Comparison of ENCODE assay signal across 9 cellular contexts in the genomic region with DNA sequence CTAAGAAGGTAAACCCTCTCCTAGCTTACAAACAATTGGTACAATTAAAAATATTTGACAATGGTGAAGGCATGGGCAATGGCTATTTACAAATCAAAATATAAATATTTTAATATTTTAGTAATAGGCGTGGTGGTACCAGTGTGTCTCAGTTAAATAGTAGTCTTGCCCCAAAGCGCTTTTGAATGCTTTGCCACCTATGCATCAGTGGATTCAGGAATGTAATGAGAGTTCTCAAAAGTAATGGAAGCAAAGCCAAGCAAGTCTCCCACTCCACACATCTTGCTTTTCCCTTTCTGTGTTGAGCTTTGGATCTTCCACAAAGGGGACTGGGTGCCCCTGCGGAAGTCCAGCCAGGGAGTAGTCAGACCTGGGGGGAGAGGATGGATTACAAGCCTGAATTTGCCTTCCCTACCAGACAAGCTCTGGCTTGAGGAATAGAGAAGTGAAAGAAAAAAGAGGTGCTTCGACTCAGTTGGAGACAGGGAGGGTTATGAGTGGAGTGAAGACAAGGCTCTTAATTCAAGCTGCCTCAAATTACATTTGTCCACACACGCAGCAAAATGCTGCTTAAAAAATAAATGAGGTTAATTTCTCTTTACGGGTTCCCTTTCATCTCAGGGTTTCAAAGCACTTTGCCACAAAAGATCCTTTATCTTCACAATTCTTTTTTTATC. TPM values are rescaled to one million over a fixed set of nuclear protein-coding genes. Genes with fewer than 3 reads are reported as not detected.
DNase-seq lines count a peak whose midpoint lies in the region; ATAC-seq and TF ChIP-seq lines count a peak whose summit lies in the region.
"Had no signal": no experiment of that assay in that cellular context is flagged by ENCODE, and none has a peak within 500 bp of the region (broad histone marks: within the 10 kb centered on the region; RNA-seq: fewer than 3 reads in every experiment).

No MANE protein-coding gene starts in this region.

- peaks cover 3% of the 10 kb centered on the region for H3K27me3 Mint-ChIP-seq in WTC11 (ENCODE audit: low read depth)
- H3K27me3 Mint-ChIP-seq: activated naive CD4-positive, alpha-beta T cell treated with anti-CD3 and anti-CD28 coated beads, Interleukin-2, amount 50 U/mL, for 24 hours had no signal

- H3K27ac Mint-ChIP-seq in WTC11: peak overlapping the region; percentile 99
- H3K27ac Mint-ChIP-seq: activated naive CD4-positive, alpha-beta T cell treated with anti-CD3 and anti-CD28 coated beads, Interleukin-2, amount 50 U/mL, for 24 hours had no signal

- ATAC-seq in WTC11 (peak; percentile 14), GM21381 (IDR thresholded peaks at IDR 0.05; ENCODE audit: unreplicated experiment) (no peak)

- CTCF ChIA-PET in WTC11 (lab: Charles Lee): interaction anchor here (0.6 to 2.1 kb wide), 6 partner anchors 13 to 179 kb away, joined by 3 to 7 read pairs (median 3); a partner anchor contains a TSS

- POLR2A ChIA-PET in WTC11 (lab: Charles Lee): interaction anchor here (0.5 to 2.2 kb wide), 4 partner anchors 49 to 103 kb away, joined by 4 to 15 read pairs (median 7); a partner anchor contains a TSS

- no peaks in the 10 kb centered on the region for H3K9me3 ChIP-seq in iPS-15b (ENCODE audit: control insufficient read depth, insufficient read depth, low read length)

- DNase-seq in SIG-M5 treated with dmso at 0.1 percent for 504 hours (lab: John Stamatoyannopoulos, UW; ENCODE audit: unreplicated experiment): peak; percentile 56
- no peak for DNase-seq in SIG-M5 (lab: John Stamatoyannopoulos, UW)
- no peak for DNase-seq in WTC11 (ENCODE audit: low spot score)
- no peak for DNase-seq in RKO (ENCODE audit: low spot score)
- DNase-seq in NCI-H226: no peak

- H3K4me1 Mint-ChIP-seq in WTC11: peaks cover 63% of the 10 kb centered on the region

- no peaks in the 10 kb centered on the region for H3K36me3 ChIP-seq in iPS-15b (ENCODE audit: control insufficient read depth, insufficient read depth, low read length)

- no peaks in the 10 kb centered on the region for H3K27me3 ChIP-seq in iPS-15b (ENCODE audit: control insufficient read depth, insufficient read depth, low read length)

- no peaks in the 10 kb centered on the region for H3K9me3 Mint-ChIP-seq in WTC11
- H3K9me3 Mint-ChIP-seq: activated naive CD4-positive, alpha-beta T cell treated with anti-CD3 and anti-CD28 coated beads, Interleukin-2, amount 50 U/mL, for 24 hours had no signal

- no peak for TF ChIP-seq CTCF in WTC11 (IDR thresholded peaks at IDR 0.05)

- H3K4me3 Mint-ChIP-seq in WTC11: peak overlapping the region; percentile 55
- H3K4me3 Mint-ChIP-seq: activated naive CD4-positive, alpha-beta T cell treated with anti-CD3 and anti-CD28 coated beads, Interleukin-2, amount 50 U/mL, for 24 hours had no signal

- peaks cover 38% of the 10 kb centered on the region for H3K4me1 ChIP-seq in iPS-15b (ENCODE audit: control insufficient read depth, insufficient read depth, low read length)

- H3K9ac ChIP-seq in iPS-15b (ENCODE audit: low read depth, low read length): no peak overlapping the region

- peak overlapping the region; percentile 21 for H3K4me3 ChIP-seq in iPS-15b (ENCODE audit: low read depth, low read length)

- H3K27ac ChIP-seq in temporal lobe (ENCODE audit: low read depth, low read length): peak overlapping the region; percentile 67

- no peaks in the 10 kb centered on the region for H3K36me3 Mint-ChIP-seq in WTC11
- H3K36me3 Mint-ChIP-seq: activated naive CD4-positive, alpha-beta T cell treated with anti-CD3 and anti-CD28 coated beads, Interleukin-2, amount 50 U/mL, for 24 hours had no signal

TF ChIP-seq in WTC11, 78 proteins besides CTCF, POLR2A, EP300 and RAD21:
- TF ChIP-seq TEAD4 (CRISPR knock-in tag; IDR thresholded peaks at IDR 0.05) (no peak), ZNF423 (CRISPR knock-in tag; IDR thresholded peaks at IDR 0.05) (peak; percentile 47)

RNA-seq across cellular contexts. Expression of a gene that starts 48.9 kb away (rescaled TPM):
- total RNA-seq in WTC11 (2021) (87.0 to 93.7 TPM (median 90.8 TPM) in 3 replicates), temporal lobe (271 TPM)
